In genomic region chr6:107957165-107957908, GRCh38 we compare ENCODE assay signal across 8 cellular contexts. TPM values are rescaled to one million over a fixed set of nuclear protein-coding genes. Genes with fewer than 3 reads are reported as not detected.
DNase-seq lines count a peak whose midpoint lies in the region; ATAC-seq and TF ChIP-seq lines count a peak whose summit lies in the region.

No MANE protein-coding gene starts in this region.

- CTCF ChIA-PET in CD4-positive, alpha-beta memory T cell (lab: Charles Lee; ENCODE audit: partially characterized antibody) = interaction anchor here (1.0 to 1.6 kb wide), 3 partner anchors 23 to 109 kb away, joined by 3 to 5 read pairs (median 4); no protein-coding TSS in a partner anchor

- TF ChIP-seq EP300 in upper lobe of left lung (IDR thresholded peaks at IDR 0.05) = no peak

- POLR2A ChIA-PET in CD4-positive, alpha-beta memory T cell (lab: Charles Lee; ENCODE audit: partially characterized antibody) = interaction anchor here (0.6 to 2.6 kb wide), 14 partner anchors 10 to 1425 kb away, joined by 3 to 19 read pairs (median 4); partner anchors contain the start of genes CD164, PDSS2 and SCML4

- H3K36me3 ChIP-seq in CD4-positive, alpha-beta memory T cell (ENCODE audit: insufficient read depth, low read length) = no peaks in the 10 kb centered on the region
- H3K36me3 ChIP-seq in cardiac muscle cell (no peaks in the 10 kb centered on the region), upper lobe of left lung (no peaks in the 10 kb centered on the region)

- 0 to 1% methylated on average over 34 to 44 of the region's 47 CpGs for WGBS in upper lobe of left lung, 2 donors

- DNase-seq in CD4-positive, alpha-beta memory T cell = peak; percentile 58 to 81 (median 65)
- DNase-seq in SK-N-DZ (ENCODE audit: low spot score) = peak; percentile 22
- peak; percentile 7 for DNase-seq in activated naive CD8-positive, alpha-beta T cell treated with anti-CD3 and anti-CD28 coated beads, Interleukin-2, amount 50 U/mL, for 16 hours (ENCODE audit: low read depth, low spot score)
- peak; percentile 57 to 85 for DNase-seq in cardiac muscle cell (ENCODE audit: low read depth in 1 of 2, low spot score in 1 of 2)
- no peak for DNase-seq in progenitor cell of endocrine pancreas (ENCODE audit: low spot score, unreplicated experiment)
- DNase-seq in upper lobe of left lung = peak; percentile 61 to 91

- peaks cover 7 to 21% of the 10 kb centered on the region in 2 donors for H3K36me3 Mint-ChIP-seq in CD4-positive, alpha-beta memory T cell
- peaks cover 12% of the 10 kb centered on the region for H3K36me3 Mint-ChIP-seq in progenitor cell of endocrine pancreas (ENCODE audit: insufficient read depth)

- H3K4me3 ChIP-seq in CD4-positive, alpha-beta memory T cell (ENCODE audit: low read length in 2 of 2) = peak overlapping the region; percentile 55 to 80
- peak overlapping the region; percentile 89 for H3K4me3 ChIP-seq in cardiac muscle cell
- peak overlapping the region; percentile 61 to 96 (median 86) for H3K4me3 ChIP-seq in upper lobe of left lung

- peak in 1 of 4 donors; percentile 13 for TF ChIP-seq POLR2A in upper lobe of left lung (IDR thresholded peaks at IDR 0.05)

- intact Hi-C loops in CD4-positive, alpha-beta memory T cell (cut with micrococcal nuclease) = loop anchor here (1.0 to 10.0 kb wide), 7 partner anchors 15 to 1525 kb away; partner anchors contain the start of genes CEP57L1, OSTM1, SCML4 and ZBTB24

- peak overlapping the region; percentile 86 for H3K27ac ChIP-seq in CD4-positive, alpha-beta memory T cell (ENCODE audit: low read depth, low read length)
- H3K27ac ChIP-seq in cardiac muscle cell (peak overlapping the region; percentile 91), upper lobe of left lung (peak overlapping the region; percentile 93 to 96 (median 95))

- no peaks in the 10 kb centered on the region for H3K27me3 ChIP-seq in CD4-positive, alpha-beta memory T cell (ENCODE audit: insufficient read depth, low read length)
- H3K27me3 ChIP-seq in cardiac muscle cell (no peaks in the 10 kb centered on the region), upper lobe of left lung (no peaks in the 10 kb centered on the region)

- ATAC-seq in GM19324 (IDR thresholded peaks at IDR 0.05; ENCODE audit: low FRiP score, unreplicated experiment) (peak; percentile 36), HG03520 (IDR thresholded peaks at IDR 0.05; ENCODE audit: unreplicated experiment) (peak; percentile 28), upper lobe of left lung (ENCODE audit: low FRiP score in 2 of 2) (peak; percentile 61 to 71)

- H3K4me3 Mint-ChIP-seq in CD4-positive, alpha-beta memory T cell = peak overlapping the region; percentile 92 to 100 (median 98)
- H3K4me3 Mint-ChIP-seq in progenitor cell of endocrine pancreas (ENCODE audit: low read depth) = peak overlapping the region; percentile 99

- no peaks in the 10 kb centered on the region for H3K9me3 Mint-ChIP-seq in CD4-positive, alpha-beta memory T cell
- H3K9me3 Mint-ChIP-seq in progenitor cell of endocrine pancreas (ENCODE audit: low read depth) = no peaks in the 10 kb centered on the region

- peak overlapping the region; percentile 92 to 98 (median 97) for H3K27ac Mint-ChIP-seq in CD4-positive, alpha-beta memory T cell
- peak overlapping the region; percentile 99 for H3K27ac Mint-ChIP-seq in progenitor cell of endocrine pancreas

- peaks cover 18 to 45% (median 31%) of the 10 kb centered on the region in 4 donors for H3K4me1 Mint-ChIP-seq in CD4-positive, alpha-beta memory T cell
- H3K4me1 Mint-ChIP-seq in progenitor cell of endocrine pancreas (ENCODE audit: low read depth) = peaks cover 14% of the 10 kb centered on the region

- H3K9me3 ChIP-seq in CD4-positive, alpha-beta memory T cell (ENCODE audit: control insufficient read depth in 1 of 2, low read length in 2 of 2) = no peaks in the 10 kb centered on the region
- H3K9me3 ChIP-seq in cardiac muscle cell (ENCODE audit: low read depth) (no peaks in the 10 kb centered on the region), upper lobe of left lung (no peaks in the 10 kb centered on the region)

- TF ChIP-seq CTCF in cardiac muscle cell (IDR thresholded peaks at IDR 0.05; ENCODE audit: low read depth, low read length) = no peak
- no peak for TF ChIP-seq CTCF in progenitor cell of endocrine pancreas (IDR thresholded peaks at IDR 0.05; ENCODE audit: unreplicated experiment)
- peak in 2 of 6 experiments; percentile 6 to 38 for TF ChIP-seq CTCF in upper lobe of left lung (IDR thresholded peaks at IDR 0.05)

- peaks cover 29% of the 10 kb centered on the region for H3K4me1 ChIP-seq in CD4-positive, alpha-beta memory T cell (ENCODE audit: insufficient read depth, low read length)
- H3K4me1 ChIP-seq in cardiac muscle cell (ENCODE audit: low read depth) = no peaks in the 10 kb centered on the region
- H3K4me1 ChIP-seq in upper lobe of left lung = peaks cover 23 to 42% (median 34%) of the 10 kb centered on the region in 4 donors

- H3K27me3 Mint-ChIP-seq in CD4-positive, alpha-beta memory T cell = no peaks in the 10 kb centered on the region
- H3K27me3 Mint-ChIP-seq in progenitor cell of endocrine pancreas = peaks cover 7% of the 10 kb centered on the region

RNA-seq across cellular contexts. Expression of gene SEC63, which starts 0.7 kb away (rescaled TPM):
- total RNA-seq in CD4-positive, alpha-beta memory T cell = 10 to 100 TPM; 91.7 to 95.5 TPM
- polyA plus RNA-seq in CD4-positive, alpha-beta memory T cell = 10 to 100 TPM; 19.6 to 45.8 TPM
- polyA plus RNA-seq in SK-N-DZ (2014; cell fraction: cytosol; rRNA removed) = 14.3 and 17.3 TPM in 2 replicates
- polyA plus RNA-seq in SK-N-DZ (2014; cell fraction: nucleus; rRNA removed) = 30.9 and 45.0 TPM in 2 replicates
- total RNA-seq in cardiac muscle cell (6.8 and 9.6 TPM in 2 replicates), progenitor cell of endocrine pancreas (111 and 112 TPM in 2 replicates), upper lobe of left lung (100 to 1,000 TPM in 1 of 6 donors, 10 to 100 TPM in 5; 35.0 to 111 (median 77.9) TPM)
- 72.4 and 80.8 TPM in 2 replicates for polyA plus RNA-seq in cardiac muscle cell
